6 cellular contexts compared by ENCODE assay signal in the genomic region with DNA sequence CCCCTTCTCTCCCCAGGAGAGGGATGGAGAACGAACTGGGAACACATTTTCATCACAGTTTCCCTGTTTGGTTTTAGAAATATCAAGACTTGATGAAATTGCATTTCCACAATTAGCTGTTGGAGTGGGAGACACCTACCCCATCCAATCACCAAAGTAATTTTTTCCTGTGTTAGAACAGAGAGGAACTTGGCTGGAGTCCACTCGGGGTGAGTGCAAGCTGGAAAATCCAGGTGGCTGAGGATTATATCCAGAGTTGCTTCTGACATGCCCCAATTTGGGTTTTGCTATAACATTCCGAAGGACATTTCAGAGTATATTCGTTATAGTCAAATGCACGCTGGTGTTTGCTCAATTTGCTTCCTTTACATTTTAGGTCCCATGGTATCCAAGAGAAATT.
"Had no signal": no experiment of that assay in that cellular context is flagged by ENCODE, and none has a peak within 500 bp of the region (broad histone marks: within the 10 kb centered on the region; RNA-seq: fewer than 3 reads in every experiment).

No MANE protein-coding gene starts in this region.

- DNase-seq: GOT3, H7, KBM-7 had no signal

- H3K36me3 ChIP-seq: HAP-1 had no signal

- H3K4me3 ChIP-seq: GM23248, HAP-1 had no signal

- H3K4me1 ChIP-seq: HAP-1 had no signal

- H3K27ac ChIP-seq: GM23248, HL-60 had no signal
